Comparison of ENCODE assay signal across 8 cellular contexts in the genomic region with DNA sequence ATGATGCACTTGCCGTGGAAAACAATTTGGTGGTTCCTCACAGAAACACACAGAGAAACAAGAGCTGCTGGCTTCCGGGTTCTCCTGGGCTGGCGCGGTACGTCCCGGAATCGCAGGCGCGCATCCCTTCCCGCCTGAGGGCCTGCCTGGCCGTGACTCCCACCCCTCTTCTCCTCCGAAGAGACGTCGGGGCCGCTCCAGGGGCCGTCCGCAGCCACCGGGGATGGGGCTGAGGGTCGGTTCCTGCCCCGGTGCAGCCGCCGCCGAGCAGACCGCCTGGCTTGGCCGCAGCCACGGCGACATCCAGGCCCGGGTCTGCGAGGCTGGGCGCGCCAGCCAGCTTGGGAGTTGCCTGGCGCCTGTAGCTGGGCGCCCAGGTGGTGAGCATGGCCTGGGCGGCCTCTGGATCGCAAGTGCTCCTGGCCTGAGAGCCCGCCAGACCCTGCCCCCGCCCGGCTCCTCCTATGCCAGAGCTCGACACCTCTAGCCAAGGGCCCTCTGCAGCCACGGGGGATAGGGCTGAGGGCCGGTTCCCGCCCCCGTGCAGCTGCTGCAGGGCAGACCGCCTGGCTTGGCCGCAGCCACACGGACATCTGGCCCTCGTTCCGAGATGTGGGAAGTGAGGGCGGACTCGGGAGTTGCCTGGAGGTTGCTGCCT.
A peak's percentile ranks its signal among the peaks of the same experiment; 100 is the strongest.
DNase-seq lines count a peak whose midpoint lies in the region; ATAC-seq and TF ChIP-seq lines count a peak whose summit lies in the region.
"Not testable (repeated sequence)": the region's sequence is repeated elsewhere in the genome, so short reads cannot be mapped to it uniquely, and the experiment has no call there.

No MANE protein-coding gene starts in this region.

- not testable (repeated sequence) for H3K79me2 ChIP-seq in DOHH2 (ENCODE audit: control insufficient read depth, low read length); neural progenitor cell (ENCODE audit: low read depth)

- not testable (repeated sequence) for H3K27ac Mint-ChIP-seq in activated naive CD8-positive, alpha-beta T cell treated with anti-CD3 and anti-CD28 coated beads, Interleukin-2, amount 50 U/mL, for 24 hours; neural progenitor cell

- intact Hi-C loops in stomach (cut with DNase I; ENCODE audit: low total_unique reads), result not testable (repeated sequence)

- not testable (repeated sequence) for H3K36me3 ChIP-seq in DOHH2 (ENCODE audit: control insufficient read depth, low read length); neural progenitor cell; stomach

- not testable (repeated sequence) for TF ChIP-seq POLR2A in stomach (IDR thresholded peaks at IDR 0.05)

- H3K36me3 Mint-ChIP-seq in activated naive CD8-positive, alpha-beta T cell treated with anti-CD3 and anti-CD28 coated beads, Interleukin-2, amount 50 U/mL, for 24 hours (ENCODE audit: low read depth); neural progenitor cell: not testable (repeated sequence)

- H3K4me2 ChIP-seq in DOHH2 (ENCODE audit: low read length), result peak overlapping the region; percentile 76
- peak overlapping the region; percentile 78 for H3K4me2 ChIP-seq in neural progenitor cell

- H3F3A ChIP-seq in DOHH2 (ENCODE audit: control insufficient read depth, insufficient read depth); neural progenitor cell (ENCODE audit: low read depth): not testable (repeated sequence)

- H3K9me3 ChIP-seq in DOHH2 (ENCODE audit: control insufficient read depth, insufficient read depth, low read length); neural progenitor cell (ENCODE audit: low read depth); stomach: not testable (repeated sequence)

- H3K4me1 Mint-ChIP-seq in activated naive CD8-positive, alpha-beta T cell treated with anti-CD3 and anti-CD28 coated beads, Interleukin-2, amount 50 U/mL, for 24 hours; neural progenitor cell: not testable (repeated sequence)

- H3K4me3 Mint-ChIP-seq in activated naive CD8-positive, alpha-beta T cell treated with anti-CD3 and anti-CD28 coated beads, Interleukin-2, amount 50 U/mL, for 24 hours; neural progenitor cell: not testable (repeated sequence)

- not testable (repeated sequence) for TF ChIP-seq EP300 in stomach (IDR thresholded peaks at IDR 0.05)

- not testable (repeated sequence) for H3K9ac ChIP-seq in neural progenitor cell

- not testable (repeated sequence) for H3K27me3 ChIP-seq in DOHH2 (ENCODE audit: control insufficient read depth, low read length)
- H3K27me3 ChIP-seq in neural progenitor cell, result peaks cover 70% of the 10 kb centered on the region
- peaks cover 6 to 45% (median 22%) of the 10 kb centered on the region in 3 donors for H3K27me3 ChIP-seq in stomach

- H3K4me1 ChIP-seq in DOHH2 (ENCODE audit: control insufficient read depth, low read length); neural progenitor cell: not testable (repeated sequence)
- H3K4me1 ChIP-seq in stomach, result peaks cover 9 to 15% (median 14%) of the 10 kb centered on the region in 4 donors

- H3K27me3 Mint-ChIP-seq in activated naive CD8-positive, alpha-beta T cell treated with anti-CD3 and anti-CD28 coated beads, Interleukin-2, amount 50 U/mL, for 24 hours, result not testable (repeated sequence)
- peaks cover 19% of the 10 kb centered on the region for H3K27me3 Mint-ChIP-seq in neural progenitor cell (ENCODE audit: insufficient read depth, low read depth)

- peak overlapping the region; percentile 69 for H3K27ac ChIP-seq in DOHH2 (ENCODE audit: low read depth, low read length)
- H3K27ac ChIP-seq in neural progenitor cell, result not testable (repeated sequence)
- H3K27ac ChIP-seq in stomach, result peak overlapping the region in 4 of 5 donors; percentile 47 to 57 (median 55)

- WGBS in stomach, 5 donors, result 2 to 9% (median 5%) methylated on average over 24 to 45 of the region's 50 CpGs

- peak; percentile 10 for DNase-seq in SK-MEL-5 (ENCODE audit: low read depth, low spot score)
- DNase-seq in activated naive CD8-positive, alpha-beta T cell treated with anti-CD3 and anti-CD28 coated beads, Interleukin-2, amount 50 U/mL, for 24 hours, result peak; percentile 22
- DNase-seq in glomerular visceral epithelial cell (ENCODE audit: extremely low spot score), result peak; percentile 35
- peak; percentile 43 for DNase-seq in neural progenitor cell (ENCODE audit: low spot score)
- DNase-seq in stomach, result not testable (repeated sequence)

- in situ Hi-C loops in SK-MEL-5 (cut with HindIII; ENCODE audit: low pct_unique_long_range_greater_than_20kb, low sequenced_read_pairs), result not testable (repeated sequence)

- not testable (repeated sequence) for TF ChIP-seq CTCF in DOHH2 (IDR thresholded peaks at IDR 0.05; ENCODE audit: low read depth, low read length, poor library complexity, severe bottlenecking); neural progenitor cell (IDR thresholded peaks at IDR 0.05); stomach (IDR thresholded peaks at IDR 0.05)

- not testable (repeated sequence) for H3K9me3 Mint-ChIP-seq in activated naive CD8-positive, alpha-beta T cell treated with anti-CD3 and anti-CD28 coated beads, Interleukin-2, amount 50 U/mL, for 24 hours; neural progenitor cell

- peak overlapping the region; percentile 95 for H2AFZ ChIP-seq in neural progenitor cell (replicated peaks)

- not testable (repeated sequence) for H3K9me2 ChIP-seq in DOHH2 (replicated peaks; ENCODE audit: control insufficient read depth, low read length)

- ATAC-seq in GM21423 (IDR thresholded peaks at IDR 0.05; ENCODE audit: unreplicated experiment), result peak; percentile 9
- ATAC-seq in HG03135 (IDR thresholded peaks at IDR 0.05; ENCODE audit: unreplicated experiment), result peak; percentile 26
- not testable (repeated sequence) for ATAC-seq in activated naive CD8-positive, alpha-beta T cell treated with anti-CD3 and anti-CD28 coated beads, Interleukin-2, amount 50 U/mL, for 24 hours

- not testable (repeated sequence) for H4K20me1 ChIP-seq in DOHH2 (ENCODE audit: control insufficient read depth, insufficient read depth, low read depth, low read length); neural progenitor cell (ENCODE audit: low read depth)

- H3K4me3 ChIP-seq in DOHH2 (ENCODE audit: low read length) (peak overlapping the region; percentile 71), neural progenitor cell (peak overlapping the region; percentile 45), stomach (peak overlapping the region; percentile 37 to 49 (median 44))
